28 cellular contexts compared by ENCODE assay signal in the genomic region with DNA sequence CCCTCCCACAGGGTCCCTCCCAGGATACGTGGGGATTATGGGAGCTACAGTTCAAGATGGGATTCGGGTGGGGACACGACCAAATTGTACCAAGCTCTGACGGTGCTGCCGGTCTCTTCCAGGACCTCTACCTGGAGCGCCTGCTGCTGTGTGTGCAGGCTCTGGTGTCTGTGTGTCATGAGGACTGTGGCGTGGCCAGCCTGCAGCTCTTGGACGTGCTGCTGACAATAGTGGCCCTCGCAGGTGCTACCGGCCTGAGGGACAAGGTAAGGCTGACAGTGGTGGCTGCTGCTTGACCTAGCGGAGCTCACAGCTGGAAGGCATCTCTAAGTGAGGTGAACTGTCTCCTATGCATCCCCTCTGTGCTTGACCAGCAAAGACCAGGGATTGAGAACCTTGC.
"Had no signal": no experiment of that assay in that cellular context is flagged by ENCODE, and none has a peak within 500 bp of the region (broad histone marks: within the 10 kb centered on the region; RNA-seq: fewer than 3 reads in every experiment).

No MANE protein-coding gene starts in this region.

- H3K36me3 ChIP-seq: neural progenitor cell, ovary had no signal

- H3K4me1 ChIP-seq: neural progenitor cell, parathyroid adenoma, psoas muscle, right lobe of liver, sigmoid colon, thyroid gland, tibial nerve, vagina had no signal

- H3K4me1 Mint-ChIP-seq: natural killer cell; neural progenitor cell; stimulated activated effector memory CD8-positive, alpha-beta T cell treated with anti-CD3 and anti-CD28 coated beads, Interleukin-12 subunit alpha, Interleukin-12 subunit beta, amount 100 ng/mL, for 72 hours; stimulated activated naive B cell treated with anti-CD40 and anti-IgM and Interleukin-4, amounts not matched to agents 10 μg/mL and 1 μg/mL and 100 μg/mL, for 72 hours had no signal

- H3K4me3 ChIP-seq: neural progenitor cell, ovary, psoas muscle, right lobe of liver, sigmoid colon, stomach, thoracic aorta, thyroid gland, tibial nerve, upper lobe of left lung, vagina had no signal

- H3K9ac ChIP-seq: neural progenitor cell, parathyroid adenoma had no signal

- H3K27me3 ChIP-seq: neural progenitor cell, ovary, right lobe of liver, sigmoid colon, stomach, thyroid gland, tibial nerve, upper lobe of left lung, vagina had no signal

- H3K27me3 Mint-ChIP-seq: progenitor cell of endocrine pancreas; stimulated activated naive B cell treated with anti-CD40 and anti-IgM and Interleukin-4, amounts not matched to agents 10 μg/mL and 1 μg/mL and 100 μg/mL, for 72 hours; stimulated activated naive CD8-positive, alpha-beta T cell treated with anti-CD3 and anti-CD28 coated beads, Interleukin-15, Interleukin-2, amounts not matched to agents 100 ng/mL and 50 ng/mL, for 24 hours had no signal

- H3K9me3 ChIP-seq: ovary, psoas muscle, right lobe of liver, sigmoid colon, stomach, thoracic aorta, thyroid gland, tibial nerve, upper lobe of left lung, vagina had no signal

- H3K4me3 Mint-ChIP-seq: natural killer cell; nephron; neural progenitor cell; stimulated activated effector memory CD8-positive, alpha-beta T cell treated with anti-CD3 and anti-CD28 coated beads, Interleukin-12 subunit alpha, Interleukin-12 subunit beta, amount 100 ng/mL, for 72 hours; stimulated activated naive B cell treated with anti-CD40 and anti-IgM and Interleukin-4, amounts not matched to agents 10 μg/mL and 1 μg/mL and 100 μg/mL, for 72 hours; stimulated activated naive CD8-positive, alpha-beta T cell treated with anti-CD3 and anti-CD28 coated beads, Interleukin-15, Interleukin-2, amounts not matched to agents 100 ng/mL and 50 ng/mL, for 24 hours had no signal

- ATAC-seq: natural killer cell; psoas muscle; right cardiac atrium; right lobe of liver; stimulated activated effector memory CD8-positive, alpha-beta T cell treated with anti-CD3 and anti-CD28 coated beads, Interleukin-12 subunit alpha, Interleukin-12 subunit beta, amount 100 ng/mL, for 72 hours; stimulated activated naive B cell treated with anti-CD40 and anti-IgM and Interleukin-4, amounts not matched to agents 10 μg/mL and 1 μg/mL and 100 μg/mL, for 72 hours had no signal

- H3K36me3 Mint-ChIP-seq: natural killer cell had no signal

- DNase-seq: natural killer cell; occipital lobe; sigmoid colon; small intestine; stimulated activated CD4-positive, alpha-beta T cell treated with anti-CD3 and anti-CD28 coated beads, Interleukin-15, amount 100 ng/mL, for 24 hours; stimulated activated CD4-positive, alpha-beta T cell treated with anti-CD3 and anti-CD28 coated beads, Interleukin-2, amount 100 ng/mL, for 24 hours; stimulated activated CD4-positive, alpha-beta T cell treated with anti-CD3 and anti-CD28 coated beads, Interleukin-2, amount 100 ng/mL, for 48 hours; stimulated activated CD4-positive, alpha-beta T cell treated with anti-CD3 and anti-CD28 coated beads, Interleukin-4, amount 100 ng/mL, for 24 hours; stimulated activated naive B cell treated with anti-CD40 and anti-IgM and Interleukin-4, amounts not matched to agents 10 μg/mL and 1 μg/mL and 100 μg/mL, for 72 hours; stimulated activated naive CD4-positive, alpha-beta T cell treated with Interleukin-2 at 50 U/mL for 16 hours; stomach; thyroid gland; trophoblast cell; upper lobe of left lung had no signal

- H3K27ac ChIP-seq: neural progenitor cell, ovary, parathyroid adenoma, psoas muscle, right lobe of liver, sigmoid colon, stomach, thoracic aorta, thyroid gland, tibial nerve, upper lobe of left lung, vagina had no signal

- H3K27ac Mint-ChIP-seq: natural killer cell; nephron; neural progenitor cell; progenitor cell of endocrine pancreas; stimulated activated effector memory CD8-positive, alpha-beta T cell treated with anti-CD3 and anti-CD28 coated beads, Interleukin-12 subunit alpha, Interleukin-12 subunit beta, amount 100 ng/mL, for 72 hours; stimulated activated naive B cell treated with anti-CD40 and anti-IgM and Interleukin-4, amounts not matched to agents 10 μg/mL and 1 μg/mL and 100 μg/mL, for 72 hours; stimulated activated naive CD8-positive, alpha-beta T cell treated with anti-CD3 and anti-CD28 coated beads, Interleukin-15, Interleukin-2, amounts not matched to agents 100 ng/mL and 50 ng/mL, for 24 hours had no signal

- FAIRE-seq: small intestine, urothelium cell line had no signal

- H3K9me3 Mint-ChIP-seq: natural killer cell; nephron; neural progenitor cell; stimulated activated effector memory CD8-positive, alpha-beta T cell treated with anti-CD3 and anti-CD28 coated beads, Interleukin-12 subunit alpha, Interleukin-12 subunit beta, amount 100 ng/mL, for 72 hours; stimulated activated naive B cell treated with anti-CD40 and anti-IgM and Interleukin-4, amounts not matched to agents 10 μg/mL and 1 μg/mL and 100 μg/mL, for 72 hours; stimulated activated naive CD8-positive, alpha-beta T cell treated with anti-CD3 and anti-CD28 coated beads, Interleukin-15, Interleukin-2, amounts not matched to agents 100 ng/mL and 50 ng/mL, for 24 hours had no signal
